In genomic region chr6:107819976-107820551, GRCh38 we compare ENCODE assay signal across 8 cellular contexts. TPM values are rescaled to one million over a fixed set of nuclear protein-coding genes. Genes with fewer than 3 reads are reported as not detected.
DNase-seq lines count a peak whose midpoint lies in the region; ATAC-seq and TF ChIP-seq lines count a peak whose summit lies in the region.

No MANE protein-coding gene starts in this region.

- peak; percentile 66 for DNase-seq in activated CD8-positive, alpha-beta memory T cell treated with anti-CD3 and anti-CD28 coated beads for 24 hours
- no peak for DNase-seq in activated CD8-positive, alpha-beta memory T cell treated with anti-CD3 and anti-CD28 coated beads, Interleukin-2, amount 50 U/mL, for 4 hours
- DNase-seq in activated naive CD8-positive, alpha-beta T cell treated with anti-CD3 and anti-CD28 coated beads, Interleukin-2, amount 10 ng/mL, durations not matched to agents 7 days and 5 days, result peak; percentile 61
- peak; percentile 21 for DNase-seq in kidney tubule cell (ENCODE audit: low spot score)
- no peak for DNase-seq in thoracic aorta (ENCODE audit: low spot score)
- no peak for DNase-seq in Ammon's horn (ENCODE audit: low spot score)
- no peak for DNase-seq in GOT3 (lab: John Stamatoyannopoulos, UW)

- H3K4me3 ChIP-seq in thoracic aorta, result peak overlapping the region; percentile 48

- peak overlapping the region; percentile 92 for H3K27ac Mint-ChIP-seq in activated naive CD8-positive, alpha-beta T cell treated with anti-CD3 and anti-CD28 coated beads, Interleukin-2, amount 10 ng/mL, durations not matched to agents 7 days and 5 days

- no peaks in the 10 kb centered on the region for H3K36me3 ChIP-seq in thoracic aorta

- no peak for TF ChIP-seq POLR2A in GM18505 (IDR thresholded peaks at IDR 0.05; ENCODE audit: borderline replicate concordance, extremely low read depth, insufficient read depth, insufficient read length)

- no peaks in the 10 kb centered on the region for H3K9me3 ChIP-seq in thoracic aorta

- H3K27ac ChIP-seq in thoracic aorta, result no peak overlapping the region

- H3K9me3 Mint-ChIP-seq in activated naive CD8-positive, alpha-beta T cell treated with anti-CD3 and anti-CD28 coated beads, Interleukin-2, amount 10 ng/mL, durations not matched to agents 7 days and 5 days, result no peaks in the 10 kb centered on the region

- peaks cover 15% of the 10 kb centered on the region for H3K36me3 Mint-ChIP-seq in activated naive CD8-positive, alpha-beta T cell treated with anti-CD3 and anti-CD28 coated beads, Interleukin-2, amount 10 ng/mL, durations not matched to agents 7 days and 5 days

- peak overlapping the region; percentile 81 for H3K4me3 Mint-ChIP-seq in activated naive CD8-positive, alpha-beta T cell treated with anti-CD3 and anti-CD28 coated beads, Interleukin-2, amount 10 ng/mL, durations not matched to agents 7 days and 5 days

- H3K27me3 Mint-ChIP-seq in activated naive CD8-positive, alpha-beta T cell treated with anti-CD3 and anti-CD28 coated beads, Interleukin-2, amount 10 ng/mL, durations not matched to agents 7 days and 5 days, result no peaks in the 10 kb centered on the region

- POLR2A ChIA-PET in activated naive CD8-positive, alpha-beta T cell treated with anti-CD3 and anti-CD28 coated beads, Interleukin-2, amount 10 ng/mL, durations not matched to agents 7 days and 5 days (lab: Charles Lee), result interaction anchor here (0.7 to 8.1 kb wide), 11 partner anchors 8 to 136 kb away, joined by 3 to 86 read pairs (median 12); no protein-coding TSS in a partner anchor

- H3K4me1 ChIP-seq in thoracic aorta (ENCODE audit: control insufficient read depth in 1 of 2, low read depth in 2 of 2), result peaks cover 0 to 9% of the 10 kb centered on the region in 2 donors

- ATAC-seq in activated naive CD8-positive, alpha-beta T cell treated with anti-CD3 and anti-CD28 coated beads, Interleukin-2, amount 10 ng/mL, durations not matched to agents 7 days and 5 days (ENCODE audit: low read depth), result peak; percentile 35
- ATAC-seq in thoracic aorta (ENCODE audit: insufficient number of reproducible peaks, low FRiP score, low read depth) (no peak), GM18505 (IDR thresholded peaks at IDR 0.05; ENCODE audit: unreplicated experiment) (no peak)

- peaks cover 71% of the 10 kb centered on the region for H3K4me1 Mint-ChIP-seq in activated naive CD8-positive, alpha-beta T cell treated with anti-CD3 and anti-CD28 coated beads, Interleukin-2, amount 10 ng/mL, durations not matched to agents 7 days and 5 days

- no peak for TF ChIP-seq CTCF in thoracic aorta (IDR thresholded peaks at IDR 0.05)

- no peaks in the 10 kb centered on the region for H3K27me3 ChIP-seq in thoracic aorta (replicated peaks; ENCODE audit: insufficient read depth)

RNA-seq across cellular contexts. Expression of gene SCML4, which starts 4.0 kb away (rescaled TPM):
- 10 to 100 TPM; 62.6 to 68.7 TPM for total RNA-seq in activated naive CD8-positive, alpha-beta T cell treated with anti-CD3 and anti-CD28 coated beads, Interleukin-2, amount 10 ng/mL, durations not matched to agents 7 days and 5 days
- total RNA-seq in thoracic aorta, result 1 to 10 TPM in 1 of 2 donors, under 1 TPM in 1; 0.27 to 3.6 TPM

Comparison
In these comparisons a context has a peak if more than half of its experiments do, and no peak if none do; other contexts are left out.
1. DNase-seq: peak in activated CD8-positive, alpha-beta memory T cell treated with anti-CD3 and anti-CD28 coated beads for 24 hours (single experiment), activated naive CD8-positive, alpha-beta T cell treated with anti-CD3 and anti-CD28 coated beads, Interleukin-2, amount 10 ng/mL, durations not matched to agents 7 days and 5 days (single experiment) and kidney tubule cell (single experiment); none in activated CD8-positive, alpha-beta memory T cell treated with anti-CD3 and anti-CD28 coated beads, Interleukin-2, amount 50 U/mL, for 4 hours (single experiment), thoracic aorta (single experiment), Ammon's horn (single experiment) and GOT3 (single experiment).
2. RNA of gene SCML4, which starts 4.0 kb away (total RNA-seq): 62.6 to 68.7 TPM in activated naive CD8-positive, alpha-beta T cell treated with anti-CD3 and anti-CD28 coated beads, Interleukin-2, amount 10 ng/mL, durations not matched to agents 7 days and 5 days; 0.27 to 3.6 TPM in thoracic aorta; every median in the first group is over 10 times any median in the second.